Comparison of ENCODE assay signal across 22 cellular contexts in the genomic region with DNA sequence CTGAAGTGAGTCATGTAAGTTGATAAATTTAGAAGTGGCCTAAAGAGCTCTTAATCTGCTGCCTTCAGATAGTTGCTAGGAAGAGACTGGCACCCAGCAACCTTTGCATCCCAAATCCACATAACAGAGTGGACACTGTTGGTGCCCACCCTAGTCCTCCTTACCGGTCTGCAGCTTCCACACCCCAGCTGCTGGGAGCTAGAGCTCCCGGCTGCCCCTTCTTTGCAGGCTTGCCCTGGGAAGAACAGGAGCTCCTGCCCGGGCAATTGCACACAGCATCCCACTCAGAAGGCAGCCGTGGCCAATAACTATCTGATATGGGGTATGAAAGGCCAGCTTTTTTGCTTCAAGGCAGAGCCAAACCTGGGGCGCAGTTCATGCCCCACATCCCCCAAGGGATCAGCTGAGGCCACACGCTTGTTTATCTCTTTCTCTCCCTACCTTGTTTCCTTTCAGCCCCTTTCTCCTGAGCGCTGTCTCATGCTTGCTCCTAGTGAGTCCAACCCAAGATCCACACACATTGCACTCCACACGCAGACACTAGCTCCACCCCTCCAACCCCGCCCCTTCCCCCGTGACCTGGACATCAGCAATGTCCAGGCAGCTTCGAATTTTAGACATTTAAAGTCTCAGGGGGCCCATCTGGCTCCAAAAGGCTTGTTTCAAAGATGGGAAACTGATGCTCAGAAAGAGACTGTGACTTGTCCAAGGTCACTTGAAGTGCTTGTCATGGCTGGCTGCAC. TPM values are rescaled to one million over a fixed set of nuclear protein-coding genes. Genes with fewer than 3 reads are reported as not detected.
"Had no signal": no experiment of that assay in that cellular context is flagged by ENCODE, and none has a peak within 500 bp of the region (broad histone marks: within the 10 kb centered on the region; RNA-seq: fewer than 3 reads in every experiment).

No MANE protein-coding gene starts in this region.

- H3K4me3 ChIP-seq: dorsolateral prefrontal cortex, gastrocnemius medialis, heart right ventricle, left ventricle myocardium inferior, psoas muscle, tibial nerve, upper lobe of right lung, vagina had no signal

- H3K9me3 Mint-ChIP-seq: nephron had no signal

- ATAC-seq: esophagus mucosa; gastrocnemius medialis; stimulated activated naive CD8-positive, alpha-beta T cell treated with anti-CD3 and anti-CD28 coated beads, Interleukin-15, Interleukin-2, amounts not matched to agents 100 U/mL and 50 U/mL, for 24 hours; upper lobe of right lung had no signal

- DNase-seq: cortex of kidney; dorsolateral prefrontal cortex; effector CD8-positive, alpha-beta T cell; gastrocnemius medialis; heart right ventricle; islet precursor cell; left ventricle myocardium inferior; mesendoderm; naive B cell; retina; small intestine; stimulated activated CD4-positive, alpha-beta T cell treated with anti-CD3 and anti-CD28 coated beads, Interleukin-12 subunit alpha, Interleukin-12 subunit beta, amount 100 ng/mL, for 4 hours; stimulated activated naive CD8-positive, alpha-beta T cell treated with anti-CD3 and anti-CD28 coated beads, Interleukin-15, Interleukin-2, amounts not matched to agents 100 U/mL and 50 U/mL, for 24 hours; upper lobe of right lung had no signal

- H3K9me3 ChIP-seq: gastrocnemius medialis, heart right ventricle, left ventricle myocardium inferior, psoas muscle, tibial nerve, upper lobe of right lung, vagina had no signal

- H3K4me1 Mint-ChIP-seq: nephron had no signal

- H3K27ac ChIP-seq: gastrocnemius medialis, heart right ventricle, left ventricle myocardium inferior, psoas muscle, upper lobe of right lung, vagina had no signal

- H3K4me3 Mint-ChIP-seq: naive B cell, nephron had no signal

- H3K27ac Mint-ChIP-seq: nephron had no signal

- H3K4me1 ChIP-seq: upper lobe of right lung, vagina had no signal

- FAIRE-seq: endometrium, small intestine had no signal

- H3K36me3 ChIP-seq: gastrocnemius medialis, heart right ventricle, left ventricle myocardium inferior, tibial nerve, upper lobe of right lung, vagina had no signal

- H3K27me3 ChIP-seq: dorsolateral prefrontal cortex, gastrocnemius medialis, tibial nerve, upper lobe of right lung, vagina had no signal

RNA-seq across cellular contexts. Expression of a gene that starts 9.1 kb away (rescaled TPM):
- total RNA-seq: fibroblast of lung, left ventricle myocardium inferior, lung microvascular endothelial cell had no signal
- polyA plus RNA-seq: fibroblast of lung had no signal
